Comparison of ENCODE assay signal across 26 cellular contexts in the genomic region with DNA sequence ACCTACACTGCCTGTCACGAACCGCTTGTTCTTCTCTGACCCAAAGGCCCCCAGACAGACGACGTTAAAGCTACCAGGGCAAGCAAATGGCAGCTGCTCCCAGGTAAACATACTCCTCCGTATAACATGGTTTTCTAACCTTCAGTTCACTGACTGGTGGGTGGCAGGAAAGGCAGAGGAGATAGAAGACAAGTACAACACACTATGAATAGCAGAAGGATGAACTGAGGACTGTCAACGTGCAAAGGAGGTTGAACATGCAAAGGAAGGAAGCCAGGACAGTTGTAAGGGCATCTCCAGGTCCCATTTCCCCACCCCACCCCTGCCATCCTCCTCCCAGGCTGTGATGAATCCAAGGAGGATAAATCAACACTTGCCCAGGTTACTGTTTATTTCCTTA.
"Had no signal": no experiment of that assay in that cellular context is flagged by ENCODE, and none has a peak within 500 bp of the region (broad histone marks: within the 10 kb centered on the region; RNA-seq: fewer than 3 reads in every experiment).

No MANE protein-coding gene starts in this region.

- H3K4me2 ChIP-seq: SK-N-SH had no signal

- H3K27ac ChIP-seq: brain microvascular endothelial cell, cardiac muscle cell, Peyer's patch, RWPE1, SJCRH30 had no signal

- H3K4me3 ChIP-seq: cardiac muscle cell, Peyer's patch, SJCRH30 had no signal

- H3K4me3 Mint-ChIP-seq: activated CD8-positive, alpha-beta T cell treated with anti-CD3 and anti-CD28 coated beads for 36 hours; activated naive CD4-positive, alpha-beta T cell treated with anti-CD3 and anti-CD28 coated beads, Interleukin-2, amount 10 ng/mL, durations not matched to agents 7 days and 5 days; activated naive CD8-positive, alpha-beta T cell treated with anti-CD3 and anti-CD28 coated beads for 36 hours; activated T-cell treated with anti-CD3 and anti-CD28 coated beads, Interleukin-2, amount 50 U/mL, for 72 hours had no signal

- H3K36me3 ChIP-seq: brain microvascular endothelial cell, cardiac muscle cell, Peyer's patch, SJCRH30, WERI-Rb-1 had no signal

- H3K36me3 Mint-ChIP-seq: activated naive CD4-positive, alpha-beta T cell treated with anti-CD3 and anti-CD28 coated beads, Interleukin-2, amount 10 ng/mL, durations not matched to agents 7 days and 5 days; activated naive CD8-positive, alpha-beta T cell treated with anti-CD3 and anti-CD28 coated beads for 36 hours had no signal

- H3K4me1 ChIP-seq: Peyer's patch, SJCRH30 had no signal

- H3K4me1 Mint-ChIP-seq: activated naive CD4-positive, alpha-beta T cell treated with anti-CD3 and anti-CD28 coated beads, Interleukin-2, amount 10 ng/mL, durations not matched to agents 7 days and 5 days; activated naive CD8-positive, alpha-beta T cell treated with anti-CD3 and anti-CD28 coated beads for 36 hours had no signal

- H3K27me3 ChIP-seq: brain microvascular endothelial cell, cardiac muscle cell, Peyer's patch, SJCRH30 had no signal

- H3K9me3 Mint-ChIP-seq: activated CD8-positive, alpha-beta T cell treated with anti-CD3 and anti-CD28 coated beads for 36 hours; activated naive CD8-positive, alpha-beta T cell treated with anti-CD3 and anti-CD28 coated beads for 36 hours had no signal

- DNase-seq: activated CD4-positive, alpha-beta T cell treated with anti-CD3 and anti-CD28 coated beads for 4 hours; activated CD8-positive, alpha-beta memory T cell treated with anti-CD3 and anti-CD28 coated beads, Interleukin-2, amount 50 U/mL, for 4 hours; activated CD8-positive, alpha-beta T cell treated with anti-CD3 and anti-CD28 coated beads for 36 hours; activated gamma-delta T cell treated with Interleukin-2 at 50 U/mL for 16 hours; activated naive CD4-positive, alpha-beta T cell treated with anti-CD3 and anti-CD28 coated beads, Interleukin-2, amount 10 ng/mL, durations not matched to agents 7 days and 5 days; activated naive CD8-positive, alpha-beta T cell treated with anti-CD3 and anti-CD28 coated beads for 36 hours; activated T-cell treated with anti-CD3 and anti-CD28 coated beads, Interleukin-2, amount 50 U/mL, for 72 hours; brain microvascular endothelial cell; KG1; NCI-H1048; NCI-H1436; NCI-H187; NCI-H2227 treated with DMSO at 0.1 percent for 48 hours; NCI-H446 treated with DMSO at 0.1 percent for 48 hours; NCI-H526 treated with DMSO at 0.1 percent for 48 hours; NK-92 treated with Interleukin-12 subunit alpha and Interleukin-12 subunit beta, amount 100 ng/mL, for 24 hours; Peyer's patch; Right ventricle myocardium superior; SJCRH30; SK-N-SH; T-helper 1 cell; WERI-Rb-1 had no signal

- H3K9me2 ChIP-seq: SK-N-SH had no signal

- H3K27me3 Mint-ChIP-seq: activated CD8-positive, alpha-beta T cell treated with anti-CD3 and anti-CD28 coated beads for 36 hours; activated naive CD4-positive, alpha-beta T cell treated with anti-CD3 and anti-CD28 coated beads, Interleukin-2, amount 10 ng/mL, durations not matched to agents 7 days and 5 days had no signal

- ATAC-seq: activated CD4-positive, CD25-positive, alpha-beta regulatory T cell treated with anti-CD3 and anti-CD28 coated beads, Interleukin-2, amount 50 U/mL, for 24 hours; activated CD8-positive, alpha-beta T cell treated with anti-CD3 and anti-CD28 coated beads for 36 hours; activated T-cell treated with anti-CD3 and anti-CD28 coated beads, Interleukin-2, amount 50 U/mL, for 72 hours had no signal

- H3K27ac Mint-ChIP-seq: activated CD8-positive, alpha-beta T cell treated with anti-CD3 and anti-CD28 coated beads for 36 hours; activated naive CD4-positive, alpha-beta T cell treated with anti-CD3 and anti-CD28 coated beads, Interleukin-2, amount 10 ng/mL, durations not matched to agents 7 days and 5 days; activated naive CD8-positive, alpha-beta T cell treated with anti-CD3 and anti-CD28 coated beads for 36 hours; activated T-cell treated with anti-CD3 and anti-CD28 coated beads, Interleukin-2, amount 50 U/mL, for 72 hours; activated T-helper 2 cell treated with anti-CD3 and anti-CD28 coated beads, Interferon-gamma antibody, Interleukin-2, Interleukin-4, amounts not matched to agents 10 μg/mL and 5 μg/mL and 100 μg/mL, durations not matched to agents 14 hours and 24 hours and 36 hours had no signal
